8 cellular contexts compared by ENCODE assay signal in genomic region chr16:88743693-88744519, GRCh38. TPM values are rescaled to one million over a fixed set of nuclear protein-coding genes. Genes with fewer than 3 reads are reported as not detected.
DNase-seq lines count a peak whose midpoint lies in the region; ATAC-seq and TF ChIP-seq lines count a peak whose summit lies in the region.

No MANE protein-coding gene starts in this region.

- no peaks in the 10 kb centered on the region for H3K27me3 ChIP-seq in neutrophil

- H3K4me3 Mint-ChIP-seq in activated T-helper 2 cell treated with anti-CD3 and anti-CD28 coated beads, Interferon-gamma antibody, Interleukin-2, Interleukin-4, amounts not matched to agents 10 μg/mL and 5 μg/mL and 100 μg/mL, durations not matched to agents 14 hours and 24 hours and 36 hours (ENCODE audit: low read depth): no peak overlapping the region

- H3K36me3 ChIP-seq in neutrophil: peaks cover 12% of the 10 kb centered on the region

- intact Hi-C loops in activated T-helper 2 cell treated with anti-CD3 and anti-CD28 coated beads, Interferon-gamma antibody, Interleukin-2, Interleukin-4, amounts not matched to agents 10 μg/mL and 5 μg/mL and 100 μg/mL, durations not matched to agents 14 hours and 24 hours and 36 hours (cut with micrococcal nuclease): loop anchor here (2.0 kb wide), 1 partner anchor 41 kb away; the partner anchor contains the start of gene PIEZO1

- H3K27ac ChIP-seq in neutrophil: no peak overlapping the region

- TF ChIP-seq CTCF in fibroblast of villous mesenchyme (IDR thresholded peaks at IDR 0.05; ENCODE audit: insufficient read depth, low read depth, low read length) (peak; percentile 89), neutrophil (IDR thresholded peaks at IDR 0.05) (peak; percentile 83)

- DNase-seq in AG08396 (ENCODE audit: low spot score) (peak; percentile 93), GM19240 (ENCODE audit: insufficient read length, low spot score) (peak; percentile 77), RPMI7951 (ENCODE audit: low read depth) (peak; percentile 52), fibroblast of villous mesenchyme (ENCODE audit: low read depth) (peak; percentile 69), superior temporal gyrus (ENCODE audit: extremely low spot score) (peak; percentile 76)
- DNase-seq in activated T-helper 2 cell treated with anti-CD3 and anti-CD28 coated beads, Interferon-gamma antibody, Interleukin-2, Interleukin-4, amounts not matched to agents 10 μg/mL and 5 μg/mL and 100 μg/mL, durations not matched to agents 14 hours and 24 hours and 36 hours (ENCODE audit: low spot score): peak; percentile 51

- peaks cover 5 to 40% of the 10 kb centered on the region in 2 experiments for H3K4me1 ChIP-seq in neutrophil (ENCODE audit: control insufficient read depth in 1 of 2, insufficient read depth in 1 of 2, low read depth in 1 of 2, low read length in 1 of 2)

- no peaks in the 10 kb centered on the region for H3K27me3 Mint-ChIP-seq in activated T-helper 2 cell treated with anti-CD3 and anti-CD28 coated beads, Interferon-gamma antibody, Interleukin-2, Interleukin-4, amounts not matched to agents 10 μg/mL and 5 μg/mL and 100 μg/mL, durations not matched to agents 14 hours and 24 hours and 36 hours (ENCODE audit: low read depth)

- no peaks in the 10 kb centered on the region for H3K9me3 Mint-ChIP-seq in activated T-helper 2 cell treated with anti-CD3 and anti-CD28 coated beads, Interferon-gamma antibody, Interleukin-2, Interleukin-4, amounts not matched to agents 10 μg/mL and 5 μg/mL and 100 μg/mL, durations not matched to agents 14 hours and 24 hours and 36 hours

- peaks cover 12% of the 10 kb centered on the region for H3K4me1 Mint-ChIP-seq in activated T-helper 2 cell treated with anti-CD3 and anti-CD28 coated beads, Interferon-gamma antibody, Interleukin-2, Interleukin-4, amounts not matched to agents 10 μg/mL and 5 μg/mL and 100 μg/mL, durations not matched to agents 14 hours and 24 hours and 36 hours (ENCODE audit: low read depth)

- ATAC-seq in GM18870 (IDR thresholded peaks at IDR 0.05; ENCODE audit: unreplicated experiment): no peak

- no peak overlapping the region for H3K4me3 ChIP-seq in fibroblast of villous mesenchyme (ENCODE audit: low read depth, low read length)
- no peak overlapping the region for H3K4me3 ChIP-seq in neutrophil (ENCODE audit: low read depth in 1 of 2, low read length in 1 of 2)

- H3K27ac Mint-ChIP-seq in activated T-helper 2 cell treated with anti-CD3 and anti-CD28 coated beads, Interferon-gamma antibody, Interleukin-2, Interleukin-4, amounts not matched to agents 10 μg/mL and 5 μg/mL and 100 μg/mL, durations not matched to agents 14 hours and 24 hours and 36 hours: no peak overlapping the region

- H3K36me3 Mint-ChIP-seq in activated T-helper 2 cell treated with anti-CD3 and anti-CD28 coated beads, Interferon-gamma antibody, Interleukin-2, Interleukin-4, amounts not matched to agents 10 μg/mL and 5 μg/mL and 100 μg/mL, durations not matched to agents 14 hours and 24 hours and 36 hours (ENCODE audit: low read depth): peaks cover 9% of the 10 kb centered on the region

- no peaks in the 10 kb centered on the region for H3K9me3 ChIP-seq in neutrophil

RNA-seq across cellular contexts. Expression of gene CTU2, which starts 37.6 kb away (rescaled TPM):
- 13.2 and 13.4 TPM in 2 replicates for total RNA-seq in RPMI7951 (2014; rRNA removed; shearing (Covaris generic))
- 43.8 and 43.9 TPM in 2 replicates for total RNA-seq in activated T-helper 2 cell treated with anti-CD3 and anti-CD28 coated beads, Interferon-gamma antibody, Interleukin-2, Interleukin-4, amounts not matched to agents 10 μg/mL and 5 μg/mL and 100 μg/mL, durations not matched to agents 14 hours and 24 hours and 36 hours
- 19.4 and 25.1 TPM in 2 replicates for total RNA-seq in fibroblast of villous mesenchyme

RNA-seq across cellular contexts. Expression of gene RNF166, which starts 37.7 kb away (rescaled TPM):
- total RNA-seq in RPMI7951 (2014; rRNA removed; shearing (Covaris generic)): 10.6 and 16.0 TPM in 2 replicates
- 39.9 and 52.1 TPM in 2 replicates for total RNA-seq in activated T-helper 2 cell treated with anti-CD3 and anti-CD28 coated beads, Interferon-gamma antibody, Interleukin-2, Interleukin-4, amounts not matched to agents 10 μg/mL and 5 μg/mL and 100 μg/mL, durations not matched to agents 14 hours and 24 hours and 36 hours
- 13.0 and 19.0 TPM in 2 replicates for total RNA-seq in fibroblast of villous mesenchyme

RNA-seq across cellular contexts. Expression of gene PIEZO1, which starts 41.1 kb away (rescaled TPM):
- 76.4 and 91.5 TPM in 2 replicates for total RNA-seq in RPMI7951 (2014; rRNA removed; shearing (Covaris generic))
- 240 and 255 TPM in 2 replicates for total RNA-seq in activated T-helper 2 cell treated with anti-CD3 and anti-CD28 coated beads, Interferon-gamma antibody, Interleukin-2, Interleukin-4, amounts not matched to agents 10 μg/mL and 5 μg/mL and 100 μg/mL, durations not matched to agents 14 hours and 24 hours and 36 hours
- 196 and 197 TPM in 2 replicates for total RNA-seq in fibroblast of villous mesenchyme

RNA-seq across cellular contexts. Expression of gene SNAI3, which starts 57.6 kb away (rescaled TPM):
- not detected in 2 replicates for total RNA-seq in RPMI7951 (2014; rRNA removed; shearing (Covaris generic))
- total RNA-seq in activated T-helper 2 cell treated with anti-CD3 and anti-CD28 coated beads, Interferon-gamma antibody, Interleukin-2, Interleukin-4, amounts not matched to agents 10 μg/mL and 5 μg/mL and 100 μg/mL, durations not matched to agents 14 hours and 24 hours and 36 hours: 2.0 and 2.3 TPM in 2 replicates
- not detected in 2 replicates for total RNA-seq in fibroblast of villous mesenchyme

RNA-seq across cellular contexts. Expression of gene CDT1, which starts 59.7 kb away (rescaled TPM):
- 32.2 and 35.2 TPM in 2 replicates for total RNA-seq in RPMI7951 (2014; rRNA removed; shearing (Covaris generic))
- 79.9 and 90.9 TPM in 2 replicates for total RNA-seq in activated T-helper 2 cell treated with anti-CD3 and anti-CD28 coated beads, Interferon-gamma antibody, Interleukin-2, Interleukin-4, amounts not matched to agents 10 μg/mL and 5 μg/mL and 100 μg/mL, durations not matched to agents 14 hours and 24 hours and 36 hours
- total RNA-seq in fibroblast of villous mesenchyme: 7.8 and 12.6 TPM in 2 replicates
